ENCODE assay signal across 10 cellular contexts in the genomic region with DNA sequence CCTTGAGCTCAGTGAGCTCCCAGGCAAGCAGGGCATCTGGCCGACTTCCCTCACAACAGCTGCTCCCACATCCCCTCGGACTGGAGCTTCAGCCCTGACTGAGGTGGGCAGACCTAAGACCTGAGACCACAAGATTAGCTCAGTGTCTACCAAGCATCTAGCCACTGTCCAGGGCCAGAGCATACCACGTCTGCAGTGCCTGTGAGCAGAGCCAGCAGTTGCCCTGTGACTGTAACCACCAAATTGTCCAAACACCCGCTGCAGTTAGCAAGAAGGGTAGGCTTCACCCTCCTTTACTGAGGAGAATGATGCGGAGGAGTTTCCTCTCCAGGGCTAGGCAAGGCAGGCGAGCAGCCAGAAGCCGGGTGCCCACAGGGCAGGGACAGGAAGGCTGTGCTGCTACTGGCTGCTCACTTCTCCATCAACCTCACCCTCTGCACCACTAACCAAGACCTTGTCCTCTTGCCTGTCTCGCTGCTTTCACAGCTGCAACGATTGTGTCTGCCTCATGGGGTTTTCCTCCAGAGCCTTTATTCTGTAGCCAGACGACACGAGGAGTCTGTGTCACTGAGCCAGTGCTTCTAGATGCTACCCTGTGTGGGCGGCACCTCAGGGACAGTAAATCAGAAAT. TPM values are rescaled to one million over a fixed set of nuclear protein-coding genes. Genes with fewer than 3 reads are reported as not detected.
A peak's percentile ranks its signal among the peaks of the same experiment; 100 is the strongest.
DNase-seq lines count a peak whose midpoint lies in the region; ATAC-seq and TF ChIP-seq lines count a peak whose summit lies in the region.
"Had no signal": no experiment of that assay in that cellular context is flagged by ENCODE, and none has a peak within 500 bp of the region (broad histone marks: within the 10 kb centered on the region; RNA-seq: fewer than 3 reads in every experiment).

No MANE protein-coding gene starts in this region.

- peaks cover 34% of the 10 kb centered on the region for H3K4me1 Mint-ChIP-seq in activated T-cell treated with anti-CD3 and anti-CD28 coated beads, Interleukin-2, amount 50 U/mL, for 4 hours (ENCODE audit: low read depth)

- intact Hi-C loops in Right ventricle myocardium inferior (cut with DNase I), result no loop called here
- intact Hi-C loops in left cardiac atrium (cut with DNase I), result no loop called here

- H3K27ac ChIP-seq in mesodermal cell (ENCODE audit: low read depth, low read length, severe bottlenecking) (peak overlapping the region; percentile 16), thymus (ENCODE audit: low read depth) (peak overlapping the region; percentile 71), brain microvascular endothelial cell (no peak overlapping the region)
- H3K27ac ChIP-seq: C4-2B had no signal

- no peak overlapping the region for H3K4me3 ChIP-seq in mesodermal cell (ENCODE audit: extremely low read depth, insufficient read depth, low read length, poor library complexity, severe bottlenecking)
- H3K4me3 ChIP-seq in thymus (ENCODE audit: low read length), result no peak overlapping the region
- no peak overlapping the region for H3K4me3 ChIP-seq in brain microvascular endothelial cell (ENCODE audit: low read depth, low read length)

- no peak for TF ChIP-seq CTCF in brain microvascular endothelial cell (IDR thresholded peaks at IDR 0.05; ENCODE audit: low read depth, low read length, missing control alignments)

- ATAC-seq in Right ventricle myocardium inferior (no peak), left cardiac atrium (no peak), GM18907 (IDR thresholded peaks at IDR 0.05; ENCODE audit: unreplicated experiment) (no peak)
- ATAC-seq in activated T-cell treated with anti-CD3 and anti-CD28 coated beads, Interleukin-2, amount 50 U/mL, for 4 hours, result peak; percentile 84 to 85

- H3K9me3 ChIP-seq in mesodermal cell (ENCODE audit: control insufficient read depth, low read length) (no peaks in the 10 kb centered on the region), thymus (ENCODE audit: control insufficient read depth) (peaks cover 1% of the 10 kb centered on the region)

- H3K27me3 ChIP-seq in thymus (ENCODE audit: control insufficient read depth, insufficient read depth), result no peaks in the 10 kb centered on the region
- H3K27me3 ChIP-seq in brain microvascular endothelial cell (replicated peaks), result no peaks in the 10 kb centered on the region

- peaks cover 33% of the 10 kb centered on the region for H3K36me3 Mint-ChIP-seq in activated T-cell treated with anti-CD3 and anti-CD28 coated beads, Interleukin-2, amount 50 U/mL, for 4 hours (ENCODE audit: insufficient read depth)

- peak overlapping the region; percentile 52 for H3K4me3 Mint-ChIP-seq in activated T-cell treated with anti-CD3 and anti-CD28 coated beads, Interleukin-2, amount 50 U/mL, for 4 hours

- 91% methylated on average over 9 to 12 of the region's 12 CpGs for WGBS in mesodermal cell (ENCODE audit: insufficient coverage in 2 of 2), 2 experiments
- 19% methylated on average over 12 of the region's 12 CpGs for WGBS in thymus

- in situ Hi-C loops in brain microvascular endothelial cell (cut with HindIII; ENCODE audit: low pct_ligation_motif_present, low sequenced_read_pairs), result no loop called here

- H3K4me1 ChIP-seq in mesodermal cell (ENCODE audit: control insufficient read depth, insufficient read depth, low read length, poor library complexity, severe bottlenecking) (no peaks in the 10 kb centered on the region), thymus (ENCODE audit: control insufficient read depth, insufficient read depth, low read length) (peaks cover 2% of the 10 kb centered on the region)

- DNase-seq in Right ventricle myocardium inferior (ENCODE audit: missing footprints) (peak; percentile 57), left cardiac atrium (no peak), OCI-M2 (lab: John Stamatoyannopoulos, UW; ENCODE audit: unreplicated experiment) (no peak), brain microvascular endothelial cell (no peak)
- DNase-seq in activated T-cell treated with anti-CD3 and anti-CD28 coated beads, Interleukin-2, amount 50 U/mL, for 4 hours, result peak; percentile 47
- DNase-seq: substantia nigra had no signal

- peaks cover 73% of the 10 kb centered on the region for H3K36me3 ChIP-seq in mesodermal cell (ENCODE audit: control insufficient read depth, insufficient read depth, low read length)
- peaks cover 31% of the 10 kb centered on the region for H3K36me3 ChIP-seq in thymus (ENCODE audit: control insufficient read depth, insufficient read depth)
- peaks cover 80% of the 10 kb centered on the region for H3K36me3 ChIP-seq in brain microvascular endothelial cell (replicated peaks)

- H3K9me3 Mint-ChIP-seq in activated T-cell treated with anti-CD3 and anti-CD28 coated beads, Interleukin-2, amount 50 U/mL, for 4 hours, result no peaks in the 10 kb centered on the region

- H3K27me3 Mint-ChIP-seq in activated T-cell treated with anti-CD3 and anti-CD28 coated beads, Interleukin-2, amount 50 U/mL, for 4 hours (ENCODE audit: low read depth), result no peaks in the 10 kb centered on the region

RNA-seq across cellular contexts. Expression of gene ANAPC7, which starts 53.9 kb away (rescaled TPM):
- total RNA-seq in Right ventricle myocardium inferior (34.4 TPM), left cardiac atrium (10 to 100 TPM; 32.7 to 35.0 TPM)
- total RNA-seq in activated T-cell treated with anti-CD3 and anti-CD28 coated beads, Interleukin-2, amount 50 U/mL, for 4 hours, result 10 to 100 TPM; 54.6 to 61.5 (median 58.4) TPM
- 42.8 TPM for polyA plus RNA-seq in mesodermal cell (2013, experiment 1 of 2)
- polyA plus RNA-seq in mesodermal cell (2013, experiment 2 of 2), result 40.8 TPM
- 66.6 TPM for polyA plus RNA-seq in thymus

Comparison
In these comparisons a context has a peak if more than half of its experiments do, and no peak if none do; other contexts are left out.
1. DNase-seq: peak in Right ventricle myocardium inferior (single experiment) and activated T-cell treated with anti-CD3 and anti-CD28 coated beads, Interleukin-2, amount 50 U/mL, for 4 hours (single experiment); none in left cardiac atrium (single experiment), OCI-M2 (single experiment) and brain microvascular endothelial cell (single experiment).
2. ATAC-seq: peak in activated T-cell treated with anti-CD3 and anti-CD28 coated beads, Interleukin-2, amount 50 U/mL, for 4 hours (2 of 2); none in Right ventricle myocardium inferior (single experiment), left cardiac atrium (0 of 2) and GM18907 (single experiment).